14 cellular contexts compared by ENCODE assay signal in genomic region chr5:16673241-16673998, GRCh38. TPM values are rescaled to one million over a fixed set of nuclear protein-coding genes. Genes with fewer than 3 reads are reported as not detected.
DNase-seq lines count a peak whose midpoint lies in the region; TF ChIP-seq lines count a peak whose summit lies in the region.
"Had no signal": no experiment of that assay in that cellular context is flagged by ENCODE, and none has a peak within 500 bp of the region (broad histone marks: within the 10 kb centered on the region; RNA-seq: fewer than 3 reads in every experiment).

No MANE protein-coding gene starts in this region.

- no peak overlapping the region for H3K27ac ChIP-seq in testis
- H3K27ac ChIP-seq: thoracic aorta had no signal

- H3K4me1 ChIP-seq in testis: peaks cover 4% of the 10 kb centered on the region

- DNase-seq in activated effector memory CD4-positive, alpha-beta T cell treated with anti-CD3 and anti-CD28 coated beads, Interleukin-2, amount 50 U/mL, for 16 hours: peak; percentile 71
- DNase-seq in activated effector memory CD4-positive, alpha-beta T cell treated with Interleukin-2 at 50 U/mL for 16 hours: no peak
- DNase-seq in activated CD4-positive, alpha-beta T cell treated with anti-CD3 and anti-CD28 coated beads for 4 hours: peak; percentile 9 to 13
- DNase-seq in fibroblast of pulmonary artery (ENCODE audit: low read depth) (peak; percentile 24), testis (peak; percentile 66), NCI-H1694 treated with DMSO at 0.1 percent for 48 hours (lab: John Stamatoyannopoulos, UW) (no peak), AG20443 (ENCODE audit: low spot score) (no peak), LoVo (ENCODE audit: low spot score) (no peak)
- DNase-seq: AML-193, aorta, T1000 had no signal

- no peaks in the 10 kb centered on the region for H3K9me3 ChIP-seq in testis
- H3K9me3 ChIP-seq: thoracic aorta had no signal

- intact Hi-C loops in testis (cut with DNase I; ENCODE audit: low total_unique reads): no loop called here

- H3K27me3 ChIP-seq in testis: no peaks in the 10 kb centered on the region

- TF ChIP-seq POLR2A in testis (IDR thresholded peaks at IDR 0.05): no peak

- H3K4me3 ChIP-seq in fibroblast of pulmonary artery (replicated peaks; ENCODE audit: low read depth, low read length) (no peak overlapping the region), testis (no peak overlapping the region)
- H3K4me3 ChIP-seq: lung, smooth muscle cell, thoracic aorta had no signal

- TF ChIP-seq CTCF in fibroblast of pulmonary artery (IDR thresholded peaks at IDR 0.05; ENCODE audit: low read length, missing control alignments) (no peak), testis (IDR thresholded peaks at IDR 0.05) (no peak)

- WGBS in testis, 2 donors: 75 to 79% methylated on average over 13 of the region's 13 CpGs

- no peaks in the 10 kb centered on the region for H3K36me3 ChIP-seq in testis (ENCODE audit: low read depth, missing control alignments)
- H3K36me3 ChIP-seq: thoracic aorta had no signal

RNA-seq across cellular contexts. Expression of gene RETREG1, which starts 56.6 kb away (rescaled TPM):
- 10 to 100 TPM; 24.8 to 55.4 TPM for total RNA-seq in testis
- 103 TPM for polyA plus RNA-seq in testis (ENCODE audit: insufficient read depth, low read depth, low replicate concordance)

Comparison
In these comparisons a context has a peak if more than half of its experiments do, and no peak if none do; other contexts are left out.
1. DNase-seq: peak in activated effector memory CD4-positive, alpha-beta T cell treated with anti-CD3 and anti-CD28 coated beads, Interleukin-2, amount 50 U/mL, for 16 hours (single experiment), activated CD4-positive, alpha-beta T cell treated with anti-CD3 and anti-CD28 coated beads for 4 hours (2 of 2), fibroblast of pulmonary artery (single experiment) and testis (single experiment); none in activated effector memory CD4-positive, alpha-beta T cell treated with Interleukin-2 at 50 U/mL for 16 hours (single experiment), NCI-H1694 treated with DMSO at 0.1 percent for 48 hours (single experiment), AG20443 (single experiment) and LoVo (single experiment).